ENCODE assay signal across 1 cellular context in the genomic region with DNA sequence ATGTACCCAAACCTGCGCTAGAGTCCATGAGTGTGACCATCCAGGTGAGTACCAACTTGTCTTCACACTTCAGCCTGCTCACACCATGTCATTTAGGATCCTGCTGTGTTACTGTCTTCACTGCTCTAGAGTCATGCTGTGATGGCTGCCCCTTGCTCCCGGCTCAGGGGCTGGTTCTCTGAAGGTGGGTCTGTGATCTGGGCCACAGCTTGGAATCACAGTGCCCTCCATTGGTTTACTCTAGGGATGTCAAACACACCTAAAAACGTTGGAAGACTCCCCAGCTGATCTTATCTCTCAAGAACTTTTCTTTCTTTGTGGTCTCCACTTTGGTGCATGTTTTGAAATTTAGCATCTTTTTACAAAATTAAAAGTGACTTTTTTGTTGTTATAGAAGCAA.
TF ChIP-seq lines count a peak whose summit lies in the region.

No MANE protein-coding gene starts in this region.

TF ChIP-seq in GM23338, 12 proteins besides CTCF, POLR2A, EP300 and RAD21:
- TF ChIP-seq CREB1 (CRISPR knock-in tag; IDR thresholded peaks at IDR 0.05; ENCODE audit: low read depth) (no peak), REST (IDR thresholded peaks at IDR 0.05; ENCODE audit: unreplicated experiment) (no peak), ZNF114 (CRISPR knock-in tag; IDR thresholded peaks at IDR 0.05) (no peak)
